2 cellular contexts compared by ENCODE assay signal in genomic region chr22:47027766-47028165, GRCh38.
TF ChIP-seq lines count a peak whose summit lies in the region.

No MANE protein-coding gene starts in this region.

TF ChIP-seq in SK-N-SH, 30 proteins besides CTCF, POLR2A, EP300 and RAD21 (continued from another document):
- TF ChIP-seq PBX3 (IDR thresholded peaks at IDR 0.05) (no peak), ELF1 (IDR thresholded peaks at IDR 0.05) (no peak), USF2 (IDR thresholded peaks at IDR 0.05; ENCODE audit: borderline replicate concordance, low read depth, low read length) (no peak), NRF1 (IDR thresholded peaks at IDR 0.05; ENCODE audit: low read depth, low read length) (no peak), EZH2phosphoT487 (IDR thresholded peaks at IDR 0.05; ENCODE audit: borderline replicate concordance, low read depth) (no peak), FOXJ3 (CRISPR knock-in tag; IDR thresholded peaks at IDR 0.05) (no peak), RXRA (IDR thresholded peaks at IDR 0.05; ENCODE audit: borderline replicate concordance, low read depth) (no peak), CHD2 (IDR thresholded peaks at IDR 0.05; ENCODE audit: low read length, partially characterized antibody) (no peak), POLR2AphosphoS5 (IDR thresholded peaks at IDR 0.05; ENCODE audit: low read depth, low read length) (no peak)
- TF ChIP-seq, protein P1, sequence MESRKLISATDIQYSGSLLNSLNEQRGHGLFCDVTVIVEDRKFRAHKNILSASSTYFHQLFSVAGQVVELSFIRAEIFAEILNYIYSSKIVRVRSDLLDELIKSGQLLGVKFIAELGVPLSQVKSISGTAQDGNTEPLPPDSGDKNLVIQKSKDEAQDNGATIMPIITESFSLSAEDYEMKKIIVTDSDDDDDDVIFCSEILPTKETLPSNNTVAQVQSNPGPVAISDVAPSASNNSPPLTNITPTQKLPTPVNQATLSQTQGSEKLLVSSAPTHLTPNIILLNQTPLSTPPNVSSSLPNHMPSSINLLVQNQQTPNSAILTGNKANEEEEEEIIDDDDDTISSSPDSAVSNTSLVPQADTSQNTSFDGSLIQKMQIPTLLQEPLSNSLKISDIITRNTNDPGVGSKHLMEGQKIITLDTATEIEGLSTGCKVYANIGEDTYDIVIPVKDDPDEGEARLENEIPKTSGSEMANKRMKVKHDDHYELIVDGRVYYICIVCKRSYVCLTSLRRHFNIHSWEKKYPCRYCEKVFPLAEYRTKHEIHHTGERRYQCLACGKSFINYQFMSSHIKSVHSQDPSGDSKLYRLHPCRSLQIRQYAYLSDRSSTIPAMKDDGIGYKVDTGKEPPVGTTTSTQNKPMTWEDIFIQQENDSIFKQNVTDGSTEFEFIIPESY (IDR thresholded peaks at IDR 0.05; ENCODE audit: borderline replicate concordance, low read depth) = no peak

TF ChIP-seq in SK-N-SH treated with all-trans-retinoic acid at 6 μM for 48 hours, 23 proteins besides CTCF, POLR2A, EP300 and RAD21:
- TF ChIP-seq CSRNP3 (CRISPR knock-in tag; IDR thresholded peaks at IDR 0.05) (no peak), OSR1 (CRISPR knock-in tag; IDR thresholded peaks at IDR 0.05) (no peak), ZFP3 (CRISPR knock-in tag; IDR thresholded peaks at IDR 0.05) (no peak), ZNF8 (CRISPR knock-in tag; IDR thresholded peaks at IDR 0.05) (no peak), ZNF565 (CRISPR knock-in tag; conservative IDR thresholded peaks at IDR 0.05; ENCODE audit: low read depth) (no peak)
- TF ChIP-seq, protein P2, sequence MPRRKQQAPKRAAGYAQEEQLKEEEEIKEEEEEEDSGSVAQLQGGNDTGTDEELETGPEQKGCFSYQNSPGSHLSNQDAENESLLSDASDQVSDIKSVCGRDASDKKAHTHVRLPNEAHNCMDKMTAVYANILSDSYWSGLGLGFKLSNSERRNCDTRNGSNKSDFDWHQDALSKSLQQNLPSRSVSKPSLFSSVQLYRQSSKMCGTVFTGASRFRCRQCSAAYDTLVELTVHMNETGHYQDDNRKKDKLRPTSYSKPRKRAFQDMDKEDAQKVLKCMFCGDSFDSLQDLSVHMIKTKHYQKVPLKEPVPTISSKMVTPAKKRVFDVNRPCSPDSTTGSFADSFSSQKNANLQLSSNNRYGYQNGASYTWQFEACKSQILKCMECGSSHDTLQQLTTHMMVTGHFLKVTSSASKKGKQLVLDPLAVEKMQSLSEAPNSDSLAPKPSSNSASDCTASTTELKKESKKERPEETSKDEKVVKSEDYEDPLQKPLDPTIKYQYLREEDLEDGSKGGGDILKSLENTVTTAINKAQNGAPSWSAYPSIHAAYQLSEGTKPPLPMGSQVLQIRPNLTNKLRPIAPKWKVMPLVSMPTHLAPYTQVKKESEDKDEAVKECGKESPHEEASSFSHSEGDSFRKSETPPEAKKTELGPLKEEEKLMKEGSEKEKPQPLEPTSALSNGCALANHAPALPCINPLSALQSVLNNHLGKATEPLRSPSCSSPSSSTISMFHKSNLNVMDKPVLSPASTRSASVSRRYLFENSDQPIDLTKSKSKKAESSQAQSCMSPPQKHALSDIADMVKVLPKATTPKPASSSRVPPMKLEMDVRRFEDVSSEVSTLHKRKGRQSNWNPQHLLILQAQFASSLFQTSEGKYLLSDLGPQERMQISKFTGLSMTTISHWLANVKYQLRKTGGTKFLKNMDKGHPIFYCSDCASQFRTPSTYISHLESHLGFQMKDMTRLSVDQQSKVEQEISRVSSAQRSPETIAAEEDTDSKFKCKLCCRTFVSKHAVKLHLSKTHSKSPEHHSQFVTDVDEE (CRISPR knock-in tag; IDR thresholded peaks at IDR 0.05) = no peak
TF ChIP-seq in SK-N-SH treated with all-trans-retinoic acid at 6 μM for 48 hours: peak in this region for 0.
